Comparison of ENCODE assay signal across 12 cellular contexts in genomic region chr7:39592586-39592985, GRCh38. TPM values are rescaled to one million over a fixed set of nuclear protein-coding genes. Genes with fewer than 3 reads are reported as not detected.
A peak's percentile ranks its signal among the peaks of the same experiment; 100 is the strongest.
DNase-seq lines count a peak whose midpoint lies in the region; ATAC-seq and TF ChIP-seq lines count a peak whose summit lies in the region.
"Had no signal": no experiment of that assay in that cellular context is flagged by ENCODE, and none has a peak within 500 bp of the region (broad histone marks: within the 10 kb centered on the region; RNA-seq: fewer than 3 reads in every experiment).

No MANE protein-coding gene starts in this region.

- CTCF ChIA-PET in activated CD8-positive, alpha-beta memory T cell treated with anti-CD3 and anti-CD28 coated beads, Interleukin-2, amount 10 ng/mL, durations not matched to agents 7 days and 5 days (lab: Charles Lee) = interaction anchor here (1.2 to 2.9 kb wide), 3 partner anchors 11 to 153 kb away, joined by 3 to 11 read pairs (median 4); no protein-coding TSS in a partner anchor
- CTCF ChIA-PET in SK-N-SH (lab: Yijun Ruan, JAX) = interaction anchor here (1.6 to 8.0 kb wide), 2 partner anchors 11 to 154 kb away, joined by 7 to 59 read pairs; no protein-coding TSS in a partner anchor

- peaks cover 33% of the 10 kb centered on the region for H3K4me1 Mint-ChIP-seq in activated CD8-positive, alpha-beta memory T cell treated with anti-CD3 and anti-CD28 coated beads, Interleukin-2, amount 10 ng/mL, durations not matched to agents 7 days and 5 days
- H3K4me1 Mint-ChIP-seq in effector memory CD8-positive, alpha-beta T cell (ENCODE audit: low read depth in 2 of 2) = peaks cover 5% of the 10 kb centered on the region in 2 donors
- H3K4me1 Mint-ChIP-seq in stimulated activated memory B cell treated with anti-CD40 and anti-IgM and Interleukin-4, amounts not matched to agents 10 μg/mL and 1 μg/mL and 100 μg/mL, for 72 hours = peaks cover 13% of the 10 kb centered on the region

- no peaks in the 10 kb centered on the region for H3K79me2 ChIP-seq in SK-N-SH (ENCODE audit: insufficient read depth)

- WGBS in SK-N-SH (ENCODE audit: low lambda C conversion rate) = 46% methylated on average over 2 of the region's 2 CpGs
- WGBS in testis, 2 donors = 22 to 44% methylated on average over 2 of the region's 2 CpGs

- peak overlapping the region; percentile 60 for H3K27ac Mint-ChIP-seq in activated CD8-positive, alpha-beta memory T cell treated with anti-CD3 and anti-CD28 coated beads, Interleukin-2, amount 10 ng/mL, durations not matched to agents 7 days and 5 days
- H3K27ac Mint-ChIP-seq in effector memory CD8-positive, alpha-beta T cell = no peak overlapping the region
- peak overlapping the region; percentile 57 for H3K27ac Mint-ChIP-seq in stimulated activated memory B cell treated with anti-CD40 and anti-IgM and Interleukin-4, amounts not matched to agents 10 μg/mL and 1 μg/mL and 100 μg/mL, for 72 hours

- H3K4me2 ChIP-seq in SK-N-SH = peak overlapping the region; percentile 52; the same call in 1 of the 2 replicates

- H3K4me3 ChIP-seq in SK-N-SH (ENCODE audit: low read depth in 2 of 2, low read length in 1 of 2) (peak overlapping the region in 1 of 2 experiments; percentile 15; a peak in 1 of 4 replicates), testis (no peak overlapping the region)
- H3K4me3 ChIP-seq: right lobe of liver had no signal

- H3K9ac ChIP-seq in SK-N-SH = peak overlapping the region; percentile 64; the same call in 1 of the 2 replicates

- H3K4me1 ChIP-seq in SK-N-SH (ENCODE audit: control insufficient read depth in 1 of 2, insufficient read depth in 2 of 2, low read depth in 1 of 2, low read length in 1 of 2) (peaks cover 0 to 11% of the 10 kb centered on the region in 2 experiments; a peak in 2 of 4 replicates), testis (no peaks in the 10 kb centered on the region)
- H3K4me1 ChIP-seq: right lobe of liver had no signal

- peak in 1 of 2 experiments; percentile 45; a peak in 1 of 4 replicates for TF ChIP-seq EP300 in SK-N-SH (IDR thresholded peaks at IDR 0.05; ENCODE audit: borderline replicate concordance in 1 of 2, low read depth in 1 of 2, low read length in 1 of 2)

- no peaks in the 10 kb centered on the region for H3K27me3 Mint-ChIP-seq in activated CD8-positive, alpha-beta memory T cell treated with anti-CD3 and anti-CD28 coated beads, Interleukin-2, amount 10 ng/mL, durations not matched to agents 7 days and 5 days
- H3K27me3 Mint-ChIP-seq in effector memory CD8-positive, alpha-beta T cell = peaks cover 7 to 9% of the 10 kb centered on the region in 2 donors
- no peaks in the 10 kb centered on the region for H3K27me3 Mint-ChIP-seq in stimulated activated memory B cell treated with anti-CD40 and anti-IgM and Interleukin-4, amounts not matched to agents 10 μg/mL and 1 μg/mL and 100 μg/mL, for 72 hours

- POLR2A ChIA-PET in SK-N-SH (lab: Yijun Ruan, JAX) = interaction anchor here (1.5 kb wide), 1 partner anchor 17 kb away, joined by 3 read pairs; no protein-coding TSS in a partner anchor

- H3F3A ChIP-seq in SK-N-SH (replicated peaks; ENCODE audit: insufficient read depth) = peaks cover 55% of the 10 kb centered on the region

- no peak for TF ChIP-seq CTCF in SK-N-SH (IDR thresholded peaks at IDR 0.05)
- TF ChIP-seq CTCF in testis (IDR thresholded peaks at IDR 0.05) = no peak

- H3K36me3 ChIP-seq in SK-N-SH (replicated peaks in 1 of 2; ENCODE audit: control insufficient read depth in 1 of 2, insufficient read depth in 2 of 2, low read length in 1 of 2) (no peaks in the 10 kb centered on the region), testis (ENCODE audit: low read depth, missing control alignments) (no peaks in the 10 kb centered on the region)
- H3K36me3 ChIP-seq: right lobe of liver had no signal

- H4K20me1 ChIP-seq in SK-N-SH (ENCODE audit: insufficient read depth) = no peaks in the 10 kb centered on the region

- no peak for DNase-seq in activated CD8-positive, alpha-beta memory T cell treated with anti-CD3 and anti-CD28 coated beads, Interleukin-2, amount 10 ng/mL, durations not matched to agents 7 days and 5 days
- DNase-seq in activated CD8-positive, alpha-beta memory T cell treated with anti-CD3 and anti-CD28 coated beads, Interleukin-2, amount 50 U/mL, for 4 hours = no peak
- DNase-seq in SK-N-SH (no peak), testis (no peak)
- no peak for DNase-seq in effector memory CD8-positive, alpha-beta T cell
- DNase-seq: mesendoderm, NCI-H1436, right lobe of liver had no signal

- H3K9me2 ChIP-seq in SK-N-SH = no peaks in the 10 kb centered on the region

- H3K9me3 ChIP-seq in SK-N-SH = no peaks in the 10 kb centered on the region
- H3K9me3 ChIP-seq in testis = no peaks in the 10 kb centered on the region
- H3K9me3 ChIP-seq: right lobe of liver had no signal

- H3K36me3 Mint-ChIP-seq in activated CD8-positive, alpha-beta memory T cell treated with anti-CD3 and anti-CD28 coated beads, Interleukin-2, amount 10 ng/mL, durations not matched to agents 7 days and 5 days = peaks cover 12% of the 10 kb centered on the region
- no peaks in the 10 kb centered on the region for H3K36me3 Mint-ChIP-seq in effector memory CD8-positive, alpha-beta T cell (ENCODE audit: insufficient read depth)
- H3K36me3 Mint-ChIP-seq in stimulated activated memory B cell treated with anti-CD40 and anti-IgM and Interleukin-4, amounts not matched to agents 10 μg/mL and 1 μg/mL and 100 μg/mL, for 72 hours = peaks cover 4% of the 10 kb centered on the region

- ATAC-seq in activated CD8-positive, alpha-beta memory T cell treated with anti-CD3 and anti-CD28 coated beads, Interleukin-2, amount 10 ng/mL, durations not matched to agents 7 days and 5 days = peak; percentile 32
- ATAC-seq in effector memory CD8-positive, alpha-beta T cell (replicated peaks) = peak; percentile 18
- no peak for ATAC-seq in stimulated activated memory B cell treated with anti-CD40 and anti-IgM and Interleukin-4, amounts not matched to agents 10 μg/mL and 1 μg/mL and 100 μg/mL, for 72 hours
- ATAC-seq in HG02884 (IDR thresholded peaks at IDR 0.05; ENCODE audit: unreplicated experiment) (no peak), GM21526 (IDR thresholded peaks at IDR 0.05; ENCODE audit: low FRiP score, unreplicated experiment) (no peak)
- ATAC-seq: Panc1 had no signal

- no peak overlapping the region for H3K4me3 Mint-ChIP-seq in activated CD8-positive, alpha-beta memory T cell treated with anti-CD3 and anti-CD28 coated beads, Interleukin-2, amount 10 ng/mL, durations not matched to agents 7 days and 5 days
- H3K4me3 Mint-ChIP-seq in effector memory CD8-positive, alpha-beta T cell = no peak overlapping the region
- H3K4me3 Mint-ChIP-seq in stimulated activated memory B cell treated with anti-CD40 and anti-IgM and Interleukin-4, amounts not matched to agents 10 μg/mL and 1 μg/mL and 100 μg/mL, for 72 hours = no peak overlapping the region

- no peak for TF ChIP-seq POLR2A in testis (IDR thresholded peaks at IDR 0.05)

- peak overlapping the region in 1 of 2 experiments; percentile 95; a peak in 2 of 4 replicates for H3K27ac ChIP-seq in SK-N-SH (ENCODE audit: low read depth in 2 of 2, low read length in 1 of 2)
- no peak overlapping the region for H3K27ac ChIP-seq in testis

- H3K9me3 Mint-ChIP-seq in activated CD8-positive, alpha-beta memory T cell treated with anti-CD3 and anti-CD28 coated beads, Interleukin-2, amount 10 ng/mL, durations not matched to agents 7 days and 5 days (ENCODE audit: low read depth) = no peaks in the 10 kb centered on the region
- no peaks in the 10 kb centered on the region for H3K9me3 Mint-ChIP-seq in effector memory CD8-positive, alpha-beta T cell
- H3K9me3 Mint-ChIP-seq in stimulated activated memory B cell treated with anti-CD40 and anti-IgM and Interleukin-4, amounts not matched to agents 10 μg/mL and 1 μg/mL and 100 μg/mL, for 72 hours = no peaks in the 10 kb centered on the region

- H2AFZ ChIP-seq in SK-N-SH (ENCODE audit: low read depth) = peak overlapping the region; percentile 63

- intact Hi-C loops in testis (cut with DNase I; ENCODE audit: low total_unique reads) = no loop called here

- TF ChIP-seq RAD21 in SK-N-SH (IDR thresholded peaks at IDR 0.05; ENCODE audit: low read length) = no peak

- no peaks in the 10 kb centered on the region for H3K27me3 ChIP-seq in SK-N-SH (ENCODE audit: insufficient read depth)
- H3K27me3 ChIP-seq in testis = no peaks in the 10 kb centered on the region
- H3K27me3 ChIP-seq: right lobe of liver had no signal

TF ChIP-seq in SK-N-SH, 30 proteins besides CTCF, POLR2A, EP300 and RAD21 (continues in another document):
- TF ChIP-seq TCF12 (IDR thresholded peaks at IDR 0.05) = peak; percentile 75
- no peak for TF ChIP-seq USF1 (IDR thresholded peaks at IDR 0.05; ENCODE audit: borderline replicate concordance, low read depth)
- peak; percentile 91 for TF ChIP-seq FOSL2 (IDR thresholded peaks at IDR 0.05; ENCODE audit: borderline replicate concordance, low read depth)

RNA-seq across cellular contexts. Expression of gene YAE1, which starts 26.4 kb away (rescaled TPM):
- 10 to 100 TPM in 1 of 2 experiments, 1 to 10 TPM in 1; 10.0 to 10.5 TPM for total RNA-seq in activated CD8-positive, alpha-beta memory T cell treated with anti-CD3 and anti-CD28 coated beads, Interleukin-2, amount 10 ng/mL, durations not matched to agents 7 days and 5 days
- polyA plus RNA-seq in SK-N-SH (2012; rRNA removed) = 30.7 and 39.8 TPM in 2 replicates
- 42.8 and 60.8 TPM in 2 replicates for polyA plus RNA-seq in SK-N-SH (2012; cell fraction: cytosol; rRNA removed)
- polyA plus RNA-seq in SK-N-SH (2012; cell fraction: nucleus; rRNA removed) = 21.6 and 31.7 TPM in 2 replicates
- total RNA-seq in testis = 10 to 100 TPM; 28.5 to 32.0 TPM
- polyA plus RNA-seq in testis (ENCODE audit: insufficient read depth, low read depth, low replicate concordance) = 39.0 TPM

RNA-seq across cellular contexts. Expression of gene RALA, which starts 30.8 kb away (rescaled TPM):
- 10 to 100 TPM; 22.3 to 32.9 TPM for total RNA-seq in activated CD8-positive, alpha-beta memory T cell treated with anti-CD3 and anti-CD28 coated beads, Interleukin-2, amount 10 ng/mL, durations not matched to agents 7 days and 5 days
- polyA plus RNA-seq in SK-N-SH (2012; rRNA removed) = 29.0 and 37.4 TPM in 2 replicates
- 44.9 and 56.9 TPM in 2 replicates for polyA plus RNA-seq in SK-N-SH (2012; cell fraction: cytosol; rRNA removed)
- 10.1 and 17.6 TPM in 2 replicates for polyA plus RNA-seq in SK-N-SH (2012; cell fraction: nucleus; rRNA removed)
- total RNA-seq in testis = 10 to 100 TPM; 13.6 to 15.9 TPM
- polyA plus RNA-seq in testis (ENCODE audit: insufficient read depth, low read depth, low replicate concordance) = 27.9 TPM

Comparison
In these comparisons a context has a peak if more than half of its experiments do, and no peak if none do; other contexts are left out.
1. ATAC-seq: peak in activated CD8-positive, alpha-beta memory T cell treated with anti-CD3 and anti-CD28 coated beads, Interleukin-2, amount 10 ng/mL, durations not matched to agents 7 days and 5 days (single experiment) and effector memory CD8-positive, alpha-beta T cell (single experiment); none in stimulated activated memory B cell treated with anti-CD40 and anti-IgM and Interleukin-4, amounts not matched to agents 10 μg/mL and 1 μg/mL and 100 μg/mL, for 72 hours (single experiment), HG02884 (single experiment) and GM21526 (single experiment).
2. H3K27ac Mint-ChIP-seq: peak in activated CD8-positive, alpha-beta memory T cell treated with anti-CD3 and anti-CD28 coated beads, Interleukin-2, amount 10 ng/mL, durations not matched to agents 7 days and 5 days (single experiment) and stimulated activated memory B cell treated with anti-CD40 and anti-IgM and Interleukin-4, amounts not matched to agents 10 μg/mL and 1 μg/mL and 100 μg/mL, for 72 hours (single experiment); none in effector memory CD8-positive, alpha-beta T cell (0 of 2).